In genomic region chr15:71729319-71729718, GRCh38 we compare ENCODE assay signal across 15 cellular contexts.
DNase-seq lines count a peak whose midpoint lies in the region; ATAC-seq and TF ChIP-seq lines count a peak whose summit lies in the region.
"Had no signal": no experiment of that assay in that cellular context is flagged by ENCODE, and none has a peak within 500 bp of the region (broad histone marks: within the 10 kb centered on the region; RNA-seq: fewer than 3 reads in every experiment).

No MANE protein-coding gene starts in this region.

- H3K4me1 Mint-ChIP-seq in MCF 10A (ENCODE audit: insufficient read depth, unreplicated experiment), result peaks cover 12% of the 10 kb centered on the region
- no peaks in the 10 kb centered on the region for H3K4me1 Mint-ChIP-seq in neural progenitor cell
- no peaks in the 10 kb centered on the region for H3K4me1 Mint-ChIP-seq in activated T-helper 17 cell treated with anti-CD3 and anti-CD28 coated beads, Interleukin-2, amount 50 U/mL, for 72 hours
- H3K4me1 Mint-ChIP-seq: CD8-positive, alpha-beta memory T cell had no signal

- H3K27ac Mint-ChIP-seq in MCF 10A (ENCODE audit: low read depth, unreplicated experiment) (no peak overlapping the region), neural progenitor cell (no peak overlapping the region)
- no peak overlapping the region for H3K27ac Mint-ChIP-seq in activated T-helper 17 cell treated with anti-CD3 and anti-CD28 coated beads, Interleukin-2, amount 50 U/mL, for 72 hours
- H3K27ac Mint-ChIP-seq: CD8-positive, alpha-beta memory T cell had no signal

- H3K27me3 Mint-ChIP-seq in MCF 10A (ENCODE audit: insufficient read depth, unreplicated experiment), result no peaks in the 10 kb centered on the region
- peaks cover 2% of the 10 kb centered on the region for H3K27me3 Mint-ChIP-seq in neural progenitor cell (ENCODE audit: insufficient read depth, low read depth)
- peaks cover 12% of the 10 kb centered on the region for H3K27me3 Mint-ChIP-seq in activated T-helper 17 cell treated with anti-CD3 and anti-CD28 coated beads, Interleukin-2, amount 50 U/mL, for 72 hours

- TF ChIP-seq CTCF in breast epithelium (IDR thresholded peaks at IDR 0.05) (no peak), MCF 10A (IDR thresholded peaks at IDR 0.05; ENCODE audit: unreplicated experiment) (no peak), ascending aorta (IDR thresholded peaks at IDR 0.05) (no peak), neural progenitor cell (IDR thresholded peaks at IDR 0.05) (no peak), uterus (IDR thresholded peaks at IDR 0.05) (no peak)

- H3K4me2 ChIP-seq in neural progenitor cell, result no peak overlapping the region
- H3K4me2 ChIP-seq: BLaER1 had no signal

- H3K9me3 ChIP-seq in breast epithelium (no peaks in the 10 kb centered on the region), ascending aorta (no peaks in the 10 kb centered on the region), neural progenitor cell (ENCODE audit: low read depth) (no peaks in the 10 kb centered on the region), uterus (no peaks in the 10 kb centered on the region)
- H3K9me3 ChIP-seq: BLaER1, HAP-1 had no signal

- H3F3A ChIP-seq in neural progenitor cell (ENCODE audit: low read depth), result no peaks in the 10 kb centered on the region

- CTCF ChIA-PET in MCF 10A (lab: Yijun Ruan, JAX), result interaction anchor here (0.6 to 2.3 kb wide), 13 partner anchors 8 to 284 kb away, joined by 3 to 16 read pairs (median 5); no protein-coding TSS in a partner anchor

- no peaks in the 10 kb centered on the region for H3K79me2 ChIP-seq in neural progenitor cell (ENCODE audit: low read depth)

- H2AFZ ChIP-seq in neural progenitor cell (replicated peaks), result peak overlapping the region; percentile 17

- intact Hi-C loops in breast epithelium (cut with DNase I; ENCODE audit: low total_unique reads) (no loop called here), MCF 10A (cut with micrococcal nuclease) (no loop called here), ascending aorta (cut with DNase I) (no loop called here), uterus (cut with DNase I; ENCODE audit: low total_unique reads) (no loop called here)

- H3K27ac ChIP-seq in breast epithelium (peak overlapping the region; percentile 14 to 50), ascending aorta (peak overlapping the region; percentile 21 to 45), neural progenitor cell (no peak overlapping the region), uterus (peak overlapping the region; percentile 2 to 73)
- H3K27ac ChIP-seq: 22Rv1, BLaER1 had no signal

- TF ChIP-seq POLR2A in breast epithelium (IDR thresholded peaks at IDR 0.05) (no peak), uterus (IDR thresholded peaks at IDR 0.05) (no peak)

- H3K27me3 ChIP-seq in breast epithelium (no peaks in the 10 kb centered on the region), ascending aorta (no peaks in the 10 kb centered on the region), neural progenitor cell (no peaks in the 10 kb centered on the region), uterus (no peaks in the 10 kb centered on the region)
- H3K27me3 ChIP-seq: BLaER1 had no signal

- H3K36me3 Mint-ChIP-seq in MCF 10A (ENCODE audit: insufficient read depth, unreplicated experiment) (peaks cover 5% of the 10 kb centered on the region), neural progenitor cell (no peaks in the 10 kb centered on the region)
- no peaks in the 10 kb centered on the region for H3K36me3 Mint-ChIP-seq in activated T-helper 17 cell treated with anti-CD3 and anti-CD28 coated beads, Interleukin-2, amount 50 U/mL, for 72 hours (ENCODE audit: low read depth)

- H3K9me3 Mint-ChIP-seq in MCF 10A (ENCODE audit: unreplicated experiment) (no peaks in the 10 kb centered on the region), neural progenitor cell (no peaks in the 10 kb centered on the region)
- H3K9me3 Mint-ChIP-seq in activated T-helper 17 cell treated with anti-CD3 and anti-CD28 coated beads, Interleukin-2, amount 50 U/mL, for 72 hours, result no peaks in the 10 kb centered on the region
- H3K9me3 Mint-ChIP-seq: CD8-positive, alpha-beta memory T cell had no signal

- H3K9ac ChIP-seq in neural progenitor cell, result no peak overlapping the region
- H3K9ac ChIP-seq: BLaER1 had no signal

- no peaks in the 10 kb centered on the region for H4K20me1 ChIP-seq in neural progenitor cell (ENCODE audit: low read depth)
- H4K20me1 ChIP-seq: BLaER1 had no signal

- H3K4me3 ChIP-seq in breast epithelium (no peak overlapping the region), ascending aorta (no peak overlapping the region), neural progenitor cell (no peak overlapping the region), uterus (no peak overlapping the region)
- H3K4me3 ChIP-seq: BLaER1, HAP-1 had no signal

- H3K4me1 ChIP-seq in breast epithelium, result no peaks in the 10 kb centered on the region
- peaks cover 0 to 16% of the 10 kb centered on the region in 2 donors for H3K4me1 ChIP-seq in ascending aorta
- peaks cover 8% of the 10 kb centered on the region for H3K4me1 ChIP-seq in neural progenitor cell
- no peaks in the 10 kb centered on the region for H3K4me1 ChIP-seq in uterus
- H3K4me1 ChIP-seq: HAP-1 had no signal

- POLR2A ChIA-PET in MCF 10A (lab: Yijun Ruan, JAX), result interaction anchor here (0.5 to 0.9 kb wide), 4 partner anchors 73 to 1426 kb away, joined by 3 to 5 read pairs (median 4); no protein-coding TSS in a partner anchor

- H3K36me3 ChIP-seq in breast epithelium, result no peaks in the 10 kb centered on the region
- H3K36me3 ChIP-seq in ascending aorta, result peaks cover 0 to 6% of the 10 kb centered on the region in 2 donors
- H3K36me3 ChIP-seq in neural progenitor cell, result no peaks in the 10 kb centered on the region
- no peaks in the 10 kb centered on the region for H3K36me3 ChIP-seq in uterus
- H3K36me3 ChIP-seq: BLaER1, HAP-1 had no signal

- no TSS peak for BruUV-seq in MCF 10A (replicated peaks; lab: Mats Ljungman, UMichigan)

- DNase-seq in breast epithelium (ENCODE audit: low spot score in 2 of 2) (no peak), MCF 10A (ENCODE audit: unreplicated experiment) (no peak), ascending aorta (ENCODE audit: low spot score in 2 of 2) (no peak), neural progenitor cell (ENCODE audit: low spot score) (no peak), uterus (no peak), NCI-H2171 (lab: John Stamatoyannopoulos, UW) (no peak)
- DNase-seq: AML-193; CD8-positive, alpha-beta memory T cell; DMS53; GF-D8 had no signal

- no peak for ATAC-seq in HG02623 (IDR thresholded peaks at IDR 0.05; ENCODE audit: unreplicated experiment)
- ATAC-seq in activated T-helper 17 cell treated with anti-CD3 and anti-CD28 coated beads, Interleukin-2, amount 50 U/mL, for 72 hours (replicated peaks), result no peak

- H3K4me3 Mint-ChIP-seq in MCF 10A (ENCODE audit: unreplicated experiment), result no peak overlapping the region
- no peak overlapping the region for H3K4me3 Mint-ChIP-seq in neural progenitor cell
- no peak overlapping the region for H3K4me3 Mint-ChIP-seq in activated T-helper 17 cell treated with anti-CD3 and anti-CD28 coated beads, Interleukin-2, amount 50 U/mL, for 72 hours
- H3K4me3 Mint-ChIP-seq: CD8-positive, alpha-beta memory T cell had no signal
